24 cellular contexts compared by ENCODE assay signal in the genomic region with DNA sequence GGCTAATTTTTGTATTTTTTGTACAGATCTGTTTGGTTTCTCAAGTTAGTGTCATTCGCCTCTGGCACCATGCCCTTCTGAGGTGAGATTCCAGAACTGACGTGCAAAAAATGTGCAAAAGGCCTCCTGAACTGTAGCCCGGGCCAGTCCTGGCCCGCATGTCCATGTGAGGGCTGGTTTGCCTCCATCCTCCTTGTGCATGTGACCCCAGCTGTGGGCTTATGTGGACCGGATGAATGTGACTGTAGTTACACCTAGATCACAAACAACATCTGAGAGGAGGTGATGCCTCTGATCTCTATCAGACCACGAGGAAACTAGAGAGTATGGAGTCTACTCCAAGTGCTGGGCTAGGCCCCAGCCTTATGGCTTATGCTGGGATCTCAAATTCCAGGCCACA.
"Had no signal": no experiment of that assay in that cellular context is flagged by ENCODE, and none has a peak within 500 bp of the region (broad histone marks: within the 10 kb centered on the region; RNA-seq: fewer than 3 reads in every experiment).

No MANE protein-coding gene starts in this region.

- ATAC-seq: effector memory CD8-positive, alpha-beta T cell; gastroesophageal sphincter; heart left ventricle; left lung; left ventricle myocardium superior; lower lobe of right lung; mucosa of descending colon; naive thymus-derived CD8-positive, alpha-beta T cell had no signal

- H3K27ac Mint-ChIP-seq: dendritic cell treated with granulocyte-macrophage colony-stimulating factor and Interleukin-4, amounts not matched to agents 40 ng/mL and 50 ng/mL, for 4 days; endodermal cell; mesothelial cell of epicardium had no signal

- H3K27me3 ChIP-seq: colonic mucosa, esophagus muscularis mucosa, foreskin keratinocyte, gastroesophageal sphincter, heart left ventricle, left lung had no signal

- H3K27me3 Mint-ChIP-seq: dendritic cell treated with granulocyte-macrophage colony-stimulating factor and Interleukin-4, amounts not matched to agents 40 ng/mL and 50 ng/mL, for 4 days; effector memory CD8-positive, alpha-beta T cell; naive B cell; naive thymus-derived CD8-positive, alpha-beta T cell had no signal

- H3K9me3 ChIP-seq: colonic mucosa, esophagus muscularis mucosa, gastroesophageal sphincter, heart left ventricle, left lung, lower lobe of right lung, mucosa of descending colon had no signal

- H3K4me3 Mint-ChIP-seq: dendritic cell treated with granulocyte-macrophage colony-stimulating factor and Interleukin-4, amounts not matched to agents 40 ng/mL and 50 ng/mL, for 4 days; effector memory CD8-positive, alpha-beta T cell; endodermal cell; mesothelial cell of epicardium; naive B cell; naive thymus-derived CD8-positive, alpha-beta T cell had no signal

- H3K36me3 ChIP-seq: colonic mucosa, gastroesophageal sphincter, heart left ventricle, left lung, lower lobe of right lung had no signal

- H3K27ac ChIP-seq: colonic mucosa, esophagus muscularis mucosa, foreskin keratinocyte, gastroesophageal sphincter, heart left ventricle, left lung, lower lobe of right lung had no signal

- H3K4me1 ChIP-seq: colonic mucosa had no signal

- FAIRE-seq: endometrium, frontal cortex, islet of Langerhans, kidney had no signal

- DNase-seq: colonic mucosa; cortex of kidney; effector CD8-positive, alpha-beta T cell; effector memory CD8-positive, alpha-beta T cell; endodermal cell; heart left ventricle; hippocampal formation; kidney; kidney glomerular epithelial cell; left lung; left ventricle myocardium superior; lower lobe of right lung; mesenchymal stem cell; mucosa of descending colon; naive B cell; naive thymus-derived CD8-positive, alpha-beta T cell had no signal

- H3K4me3 ChIP-seq: colonic mucosa, esophagus muscularis mucosa, gastroesophageal sphincter, heart left ventricle, left lung, lower lobe of right lung, mucosa of descending colon had no signal

- H3K9me3 Mint-ChIP-seq: dendritic cell treated with granulocyte-macrophage colony-stimulating factor and Interleukin-4, amounts not matched to agents 40 ng/mL and 50 ng/mL, for 4 days; effector memory CD8-positive, alpha-beta T cell; endodermal cell; mesothelial cell of epicardium; naive thymus-derived CD8-positive, alpha-beta T cell had no signal

- H3K36me3 Mint-ChIP-seq: mesothelial cell of epicardium had no signal
